ENCODE assay signal across 10 cellular contexts in genomic region chr1:16614361-16615252, GRCh38. TPM values are rescaled to one million over a fixed set of nuclear protein-coding genes. Genes with fewer than 3 reads are reported as not detected.
DNase-seq lines count a peak whose midpoint lies in the region; ATAC-seq and TF ChIP-seq lines count a peak whose summit lies in the region.
"Had no signal": no experiment of that assay in that cellular context is flagged by ENCODE, and none has a peak within 500 bp of the region (broad histone marks: within the 10 kb centered on the region; RNA-seq: fewer than 3 reads in every experiment).

No MANE protein-coding gene starts in this region.

- no peaks in the 10 kb centered on the region for H3K36me3 Mint-ChIP-seq in activated T-helper 2 cell treated with anti-CD3 and anti-CD28 coated beads, Interferon-gamma antibody, Interleukin-2, Interleukin-4, amounts not matched to agents 10 μg/mL and 5 μg/mL and 100 μg/mL, durations not matched to agents 14 hours and 24 hours and 36 hours (ENCODE audit: low read depth)
- H3K36me3 Mint-ChIP-seq: IgD-negative memory B cell had no signal

- H3K4me1 ChIP-seq in Karpas-422 (ENCODE audit: low read length) (peaks cover 26% of the 10 kb centered on the region), mammary epithelial cell (ENCODE audit: insufficient read depth, low read length) (peaks cover 16% of the 10 kb centered on the region)

- H3K36me3 ChIP-seq in Karpas-422 (ENCODE audit: insufficient read depth, low read length) = no peaks in the 10 kb centered on the region
- no peaks in the 10 kb centered on the region for H3K36me3 ChIP-seq in mammary epithelial cell (ENCODE audit: insufficient read depth, low read length)

- H3K4me3 ChIP-seq in Karpas-422 (ENCODE audit: low read length) (peak overlapping the region; percentile 78; the same call in 1 of the 2 replicates), mammary epithelial cell (replicated peaks in 1 of 3; ENCODE audit: insufficient read depth in 1 of 3, low read depth in 2 of 3, low read length in 3 of 3) (no peak overlapping the region)

- H3K4me1 Mint-ChIP-seq in activated T-helper 2 cell treated with anti-CD3 and anti-CD28 coated beads, Interferon-gamma antibody, Interleukin-2, Interleukin-4, amounts not matched to agents 10 μg/mL and 5 μg/mL and 100 μg/mL, durations not matched to agents 14 hours and 24 hours and 36 hours (ENCODE audit: low read depth) = no peaks in the 10 kb centered on the region
- H3K4me1 Mint-ChIP-seq: IgD-negative memory B cell had no signal

- peak overlapping the region; percentile 80 for H3K9ac ChIP-seq in Karpas-422 (ENCODE audit: low read length)
- H3K9ac ChIP-seq in mammary epithelial cell (ENCODE audit: insufficient read depth, low read length) = no peak overlapping the region

- H3K27ac ChIP-seq in Karpas-422 (ENCODE audit: low read length) (no peak overlapping the region), mammary epithelial cell (ENCODE audit: insufficient read depth, low read depth, low read length) (no peak overlapping the region)

- no peaks in the 10 kb centered on the region for H3K9me2 ChIP-seq in Karpas-422 (replicated peaks; ENCODE audit: insufficient read depth, low read length)

- ATAC-seq in omental fat pad (ENCODE audit: low FRiP score) (no peak), HG03432 (IDR thresholded peaks at IDR 0.05; ENCODE audit: unreplicated experiment) (no peak), GM21367 (IDR thresholded peaks at IDR 0.05; ENCODE audit: unreplicated experiment) (no peak)

- BruUV-seq in mammary epithelial cell (replicated peaks; lab: Mats Ljungman, UMichigan) = no TSS peak

- in situ Hi-C loops in mammary epithelial cell (cut with MboI; ENCODE audit: low sequenced_read_pairs in 2 of 2) = loop anchor here (25.0 kb wide), 2 partner anchors 423 to 702 kb away; no protein-coding TSS in a partner anchor

- TF ChIP-seq CTCF in GM10266 (IDR thresholded peaks at IDR 0.05; ENCODE audit: control insufficient read depth, insufficient read depth, low read depth, missing control alignments) = no peak
- no peak for TF ChIP-seq CTCF in mammary epithelial cell (conservative IDR thresholded peaks at IDR 0.05 in 1 of 2, IDR thresholded peaks at IDR 0.05 in 1 of 2; ENCODE audit: extremely low read depth in 1 of 2, insufficient read depth in 1 of 2, low read depth in 1 of 2, low read length in 2 of 2)
- no peak for TF ChIP-seq CTCF in omental fat pad (IDR thresholded peaks at IDR 0.05)

- no peak overlapping the region for H3K4me3 Mint-ChIP-seq in activated T-helper 2 cell treated with anti-CD3 and anti-CD28 coated beads, Interferon-gamma antibody, Interleukin-2, Interleukin-4, amounts not matched to agents 10 μg/mL and 5 μg/mL and 100 μg/mL, durations not matched to agents 14 hours and 24 hours and 36 hours (ENCODE audit: low read depth)
- H3K4me3 Mint-ChIP-seq: IgD-negative memory B cell had no signal

- H3K9me3 Mint-ChIP-seq in activated T-helper 2 cell treated with anti-CD3 and anti-CD28 coated beads, Interferon-gamma antibody, Interleukin-2, Interleukin-4, amounts not matched to agents 10 μg/mL and 5 μg/mL and 100 μg/mL, durations not matched to agents 14 hours and 24 hours and 36 hours = no peaks in the 10 kb centered on the region
- H3K9me3 Mint-ChIP-seq: IgD-negative memory B cell had no signal

- dilution Hi-C loops in mammary epithelial cell (cut with HindIII; ENCODE audit: low sequenced_read_pairs) = loop anchor here (5.0 kb wide), 1 partner anchor 92 kb away; no protein-coding TSS in a partner anchor

- 86% methylated on average over 11 of the region's 11 CpGs for WGBS in mammary epithelial cell (ENCODE audit: low coverage, missing lambda C conversion rate)

- H3K79me2 ChIP-seq in Karpas-422 (ENCODE audit: low read length) (no peaks in the 10 kb centered on the region), mammary epithelial cell (ENCODE audit: insufficient read depth, low read length) (peaks cover 30% of the 10 kb centered on the region)

- H3K9me3 ChIP-seq in Karpas-422 (ENCODE audit: low read length) (no peaks in the 10 kb centered on the region), mammary epithelial cell (replicated peaks; ENCODE audit: insufficient read depth, low read length) (no peaks in the 10 kb centered on the region)
- H3K9me3 ChIP-seq: left ventricle myocardium inferior had no signal

- H4K20me1 ChIP-seq in Karpas-422 (ENCODE audit: insufficient read depth, low read depth, low read length) (peaks cover 5% of the 10 kb centered on the region; the same call in 1 of the 2 replicates), mammary epithelial cell (ENCODE audit: insufficient read depth, low read length) (no peaks in the 10 kb centered on the region)

- H3K27ac Mint-ChIP-seq in activated T-helper 2 cell treated with anti-CD3 and anti-CD28 coated beads, Interferon-gamma antibody, Interleukin-2, Interleukin-4, amounts not matched to agents 10 μg/mL and 5 μg/mL and 100 μg/mL, durations not matched to agents 14 hours and 24 hours and 36 hours = no peak overlapping the region
- H3K27ac Mint-ChIP-seq: IgD-negative memory B cell had no signal

- intact Hi-C loops in mammary epithelial cell (cut with micrococcal nuclease) = no loop called here
- intact Hi-C loops in activated T-helper 2 cell treated with anti-CD3 and anti-CD28 coated beads, Interferon-gamma antibody, Interleukin-2, Interleukin-4, amounts not matched to agents 10 μg/mL and 5 μg/mL and 100 μg/mL, durations not matched to agents 14 hours and 24 hours and 36 hours (cut with micrococcal nuclease) = no loop called here

- CTCF ChIA-PET in mammary epithelial cell (lab: Charles Lee; ENCODE audit: low non-redundant PET) = no interaction called here

- no peaks in the 10 kb centered on the region for H3K27me3 Mint-ChIP-seq in activated T-helper 2 cell treated with anti-CD3 and anti-CD28 coated beads, Interferon-gamma antibody, Interleukin-2, Interleukin-4, amounts not matched to agents 10 μg/mL and 5 μg/mL and 100 μg/mL, durations not matched to agents 14 hours and 24 hours and 36 hours (ENCODE audit: low read depth)
- H3K27me3 Mint-ChIP-seq: IgD-negative memory B cell had no signal

- no peaks in the 10 kb centered on the region for H3K27me3 ChIP-seq in Karpas-422 (ENCODE audit: low read length)
- H3K27me3 ChIP-seq in mammary epithelial cell (ENCODE audit: insufficient read depth, low read length) = no peaks in the 10 kb centered on the region

- H3K4me2 ChIP-seq in Karpas-422 (ENCODE audit: low read depth, low read length, poor library complexity, severe bottlenecking) (peak overlapping the region; percentile 91), mammary epithelial cell (ENCODE audit: insufficient read depth, low read depth, low read length) (no peak overlapping the region)

- DNase-seq in GM10266 (ENCODE audit: extremely low spot score) (peak; percentile 54), Karpas-422 (no peak), mammary epithelial cell (no peak), omental fat pad (ENCODE audit: low spot score) (peak; percentile 33), DMS114 treated with DMSO at 0.1 percent for 48 hours (lab: John Stamatoyannopoulos, UW; ENCODE audit: unreplicated experiment) (no peak)
- no peak for DNase-seq in activated T-helper 2 cell treated with anti-CD3 and anti-CD28 coated beads, Interferon-gamma antibody, Interleukin-2, Interleukin-4, amounts not matched to agents 10 μg/mL and 5 μg/mL and 100 μg/mL, durations not matched to agents 14 hours and 24 hours and 36 hours (ENCODE audit: low spot score)
- DNase-seq: left ventricle myocardium inferior had no signal

- H2AFZ ChIP-seq in Karpas-422 (ENCODE audit: low read length) = peak overlapping the region; percentile 99; the same call in 1 of the 2 replicates
- H2AFZ ChIP-seq in mammary epithelial cell (ENCODE audit: low read depth, low read length) = peak overlapping the region; percentile 1

RNA-seq across cellular contexts. Expression of gene NBPF1, which starts 1.2 kb away (rescaled TPM):
- total RNA-seq in Karpas-422 (2014; rRNA removed; shearing (Covaris generic); ENCODE audit: low replicate concordance) = 8.5 and 18.4 TPM in 2 replicates
- total RNA-seq in mammary epithelial cell (10 to 100 TPM; 22.7 to 31.9 TPM), omental fat pad (10 to 100 TPM; 22.9 to 63.6 (median 41.6) TPM)
- 9.1 TPM for polyA plus RNA-seq in mammary epithelial cell
- polyA minus RNA-seq in mammary epithelial cell = 16.6 TPM
- total RNA-seq in activated T-helper 2 cell treated with anti-CD3 and anti-CD28 coated beads, Interferon-gamma antibody, Interleukin-2, Interleukin-4, amounts not matched to agents 10 μg/mL and 5 μg/mL and 100 μg/mL, durations not matched to agents 14 hours and 24 hours and 36 hours = 5.2 and 6.1 TPM in 2 replicates

RNA-seq across cellular contexts. Expression of gene RNU1-3, which starts 52.1 kb away (rescaled TPM):
- total RNA-seq in Karpas-422 (2014; rRNA removed; shearing (Covaris generic); ENCODE audit: low replicate concordance) = under 0.01 TPM in 2 replicates
- 1,000 to 10,000 TPM in 1 of 2 donors, under 1 TPM in 1; under 0.01 to 1,042 TPM for total RNA-seq in mammary epithelial cell
- not detected for polyA plus RNA-seq in mammary epithelial cell
- polyA minus RNA-seq in mammary epithelial cell = under 0.01 TPM
- under 1 TPM; under 0.01 TPM for total RNA-seq in omental fat pad
- total RNA-seq in activated T-helper 2 cell treated with anti-CD3 and anti-CD28 coated beads, Interferon-gamma antibody, Interleukin-2, Interleukin-4, amounts not matched to agents 10 μg/mL and 5 μg/mL and 100 μg/mL, durations not matched to agents 14 hours and 24 hours and 36 hours = 2,033 and 2,369 TPM in 2 replicates
- polyA plus RNA-seq: IgD-negative memory B cell had no signal

Comparison
In these comparisons a context has a peak if more than half of its experiments do, and no peak if none do; other contexts are left out.
1. DNase-seq: peak in GM10266 (single experiment) and omental fat pad (single experiment); none in Karpas-422 (single experiment), mammary epithelial cell (single experiment), activated T-helper 2 cell treated with anti-CD3 and anti-CD28 coated beads, Interferon-gamma antibody, Interleukin-2, Interleukin-4, amounts not matched to agents 10 μg/mL and 5 μg/mL and 100 μg/mL, durations not matched to agents 14 hours and 24 hours and 36 hours (single experiment) and DMS114 treated with DMSO at 0.1 percent for 48 hours (single experiment).